In genomic region chr5:2736872-2737271, GRCh38 we compare ENCODE assay signal across 1 cellular context.
TF ChIP-seq lines count a peak whose summit lies in the region.

No MANE protein-coding gene starts in this region.

TF ChIP-seq in H1, 55 proteins besides CTCF, POLR2A, EP300 and RAD21:
- TF ChIP-seq KDM4A (IDR thresholded peaks at IDR 0.05; ENCODE audit: low read depth, low read length, severe bottlenecking) = no peak
- no peak for TF ChIP-seq YY1 (IDR thresholded peaks at IDR 0.05; ENCODE audit: low read depth, low read length)
